ENCODE assay signal across 8 cellular contexts in the genomic region with DNA sequence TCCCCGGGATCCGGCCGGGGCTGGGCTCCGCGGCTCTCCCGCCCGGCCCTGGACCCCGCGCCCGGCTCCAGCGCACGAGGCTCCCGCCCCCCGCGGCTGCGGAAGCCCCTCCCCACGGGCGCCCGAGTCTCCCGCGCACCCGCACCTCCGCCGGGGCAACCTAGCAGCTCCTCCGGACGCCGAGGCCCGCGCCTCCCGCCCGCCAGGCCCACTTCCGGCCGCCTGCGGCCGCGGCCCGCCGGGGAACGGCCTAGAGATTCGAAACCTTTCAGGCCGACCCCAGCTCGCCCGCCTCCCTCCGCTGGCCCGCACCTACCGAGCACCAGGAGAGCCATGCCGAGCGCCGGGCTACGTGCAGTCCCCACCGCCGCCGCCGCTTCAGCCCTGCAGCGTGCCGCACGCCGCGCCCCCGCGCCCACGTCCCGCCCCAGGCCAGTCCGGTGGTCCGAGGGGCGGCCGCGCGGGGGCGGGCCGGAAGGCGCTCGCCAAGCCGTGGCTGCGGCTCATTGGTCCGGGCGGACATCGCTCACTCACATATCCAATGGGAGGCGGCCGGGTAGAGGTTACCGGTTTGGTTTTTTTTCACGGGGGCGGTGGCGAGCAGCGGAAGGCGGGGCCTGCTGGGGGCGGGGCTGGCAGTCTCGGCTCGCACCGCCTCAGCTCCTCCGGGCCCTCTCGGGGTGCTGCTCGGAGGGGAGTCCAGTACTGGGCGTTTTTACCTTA. TPM values are rescaled to one million over a fixed set of nuclear protein-coding genes. Genes with fewer than 3 reads are reported as not detected.
DNase-seq lines count a peak whose midpoint lies in the region; ATAC-seq and TF ChIP-seq lines count a peak whose summit lies in the region.

A gene with protein sequence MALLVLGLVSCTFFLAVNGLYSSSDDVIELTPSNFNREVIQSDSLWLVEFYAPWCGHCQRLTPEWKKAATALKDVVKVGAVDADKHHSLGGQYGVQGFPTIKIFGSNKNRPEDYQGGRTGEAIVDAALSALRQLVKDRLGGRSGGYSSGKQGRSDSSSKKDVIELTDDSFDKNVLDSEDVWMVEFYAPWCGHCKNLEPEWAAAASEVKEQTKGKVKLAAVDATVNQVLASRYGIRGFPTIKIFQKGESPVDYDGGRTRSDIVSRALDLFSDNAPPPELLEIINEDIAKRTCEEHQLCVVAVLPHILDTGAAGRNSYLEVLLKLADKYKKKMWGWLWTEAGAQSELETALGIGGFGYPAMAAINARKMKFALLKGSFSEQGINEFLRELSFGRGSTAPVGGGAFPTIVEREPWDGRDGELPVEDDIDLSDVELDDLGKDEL (minus strand): TSS at position 424 of the 723 bp plus-strand sequence. CDS start 89 bp downstream, at position 335.

- POLR2A ChIA-PET in GM10248 (lab: Yijun Ruan, JAX) = interaction anchor here (1.0 kb wide), 1 partner anchor 14 kb away, joined by 3 read pairs; no protein-coding TSS in a partner anchor
- POLR2A ChIA-PET in SK-N-SH (lab: Yijun Ruan, JAX) = interaction anchor here (0.7 to 1.5 kb wide), 7 partner anchors 18 to 532 kb away, joined by 3 to 5 read pairs (median 3); a partner anchor contains a TSS

- H3K79me2 ChIP-seq in SK-N-SH (ENCODE audit: insufficient read depth) = peaks cover 49% of the 10 kb centered on the region

- under 1% methylated on average over 27 of the region's 94 CpGs for WGBS in SK-N-SH (ENCODE audit: low lambda C conversion rate)
- WGBS in suprapubic skin = 0% methylated on average over 16 of the region's 94 CpGs

- H3K27ac ChIP-seq in SK-N-SH (ENCODE audit: low read depth in 2 of 2, low read length in 1 of 2) (peak within 1 kb of the TSS; percentile 68 to 93), suprapubic skin (peak within 1 kb of the TSS; percentile 88)

- no peak for TF ChIP-seq RAD21 in SK-N-SH (IDR thresholded peaks at IDR 0.05; ENCODE audit: low read length)

- peak within 1 kb of the TSS; percentile 53 to 86 for H3K4me3 ChIP-seq in SK-N-SH (ENCODE audit: low read depth in 2 of 2, low read length in 1 of 2)
- H3K4me3 ChIP-seq in suprapubic skin = peak within 1 kb of the TSS; percentile 66

- H3K27me3 ChIP-seq in SK-N-SH (ENCODE audit: insufficient read depth) (no peaks in the 10 kb centered on the region), suprapubic skin (no peaks in the 10 kb centered on the region)

- H3K9me3 ChIP-seq in SK-N-SH = no peaks in the 10 kb centered on the region
- H3K9me3 ChIP-seq in suprapubic skin = no peaks in the 10 kb centered on the region

- H3K4me2 ChIP-seq in SK-N-SH = peak within 1 kb of the TSS; percentile 87

- TF ChIP-seq CTCF in GM10248 (IDR thresholded peaks at IDR 0.05; ENCODE audit: control extremely low read depth, extremely low read depth, low read depth, missing control alignments) = no peak
- no peak for TF ChIP-seq CTCF in SK-N-SH (IDR thresholded peaks at IDR 0.05)
- no peak for TF ChIP-seq CTCF in suprapubic skin (IDR thresholded peaks at IDR 0.05)

- CTCF ChIA-PET in GM10248 (lab: Yijun Ruan, JAX) = interaction anchor here (0.9 to 9.9 kb wide), 6 partner anchors 10 to 312 kb away, joined by 3 to 88 read pairs (median 3); no protein-coding TSS in a partner anchor
- CTCF ChIA-PET in SK-N-SH (lab: Yijun Ruan, JAX) = interaction anchor here (0.7 to 3.6 kb wide), 14 partner anchors 11 to 770 kb away, joined by 3 to 22 read pairs (median 4); a partner anchor contains a TSS

- H4K20me1 ChIP-seq in SK-N-SH (ENCODE audit: insufficient read depth) = peaks cover 42% of the 10 kb centered on the region

- H3K9ac ChIP-seq in SK-N-SH = peak within 1 kb of the TSS; percentile 83

- H2AFZ ChIP-seq in SK-N-SH (ENCODE audit: low read depth) = peak within 1 kb of the TSS; percentile 94

- TF ChIP-seq EP300 in SK-N-SH (IDR thresholded peaks at IDR 0.05; ENCODE audit: borderline replicate concordance in 1 of 2, low read depth in 1 of 2, low read length in 1 of 2) (peak in 1 of 2 experiments; percentile 32; a peak in 2 of 4 replicates), suprapubic skin (IDR thresholded peaks at IDR 0.05) (no peak)

- peaks cover 7 to 15% of the 10 kb centered on the region in 2 experiments for H3K36me3 ChIP-seq in SK-N-SH (replicated peaks in 1 of 2; ENCODE audit: control insufficient read depth in 1 of 2, insufficient read depth in 2 of 2, low read length in 1 of 2)
- no peaks in the 10 kb centered on the region for H3K36me3 ChIP-seq in suprapubic skin

- peak; percentile 87 for ATAC-seq in HG02610 (IDR thresholded peaks at IDR 0.05; ENCODE audit: unreplicated experiment)

- TF ChIP-seq POLR2A in suprapubic skin (IDR thresholded peaks at IDR 0.05) = peak in 1 of 2 donors; percentile 42

- no peaks in the 10 kb centered on the region for H3F3A ChIP-seq in SK-N-SH (replicated peaks; ENCODE audit: insufficient read depth)

- H3K9me2 ChIP-seq in SK-N-SH = no peaks in the 10 kb centered on the region

- DNase-seq in GM10248 (ENCODE audit: extremely low spot score) = peak; percentile 98
- DNase-seq in NCI-H1092 (lab: John Stamatoyannopoulos, UW) = peak; percentile 91
- DNase-seq in SK-N-SH = peak; percentile 100
- peak; percentile 95 for DNase-seq in activated naive CD4-positive, alpha-beta T cell treated with anti-CD3 and anti-CD28 coated beads, Interleukin-2, amount 50 U/mL, for 16 hours
- peak; percentile 95 for DNase-seq in germinal center (ENCODE audit: low spot score)
- peak; percentile 96 for DNase-seq in occipital lobe (lab: John Stamatoyannopoulos, UW)
- peak; percentile 97 for DNase-seq in suprapubic skin (ENCODE audit: low spot score in 2 of 2)

- H3K4me1 ChIP-seq in SK-N-SH (ENCODE audit: control insufficient read depth in 1 of 2, insufficient read depth in 2 of 2, low read depth in 1 of 2, low read length in 1 of 2) (peaks cover 0 to 47% of the 10 kb centered on the region in 2 experiments; a peak in 2 of 4 replicates), suprapubic skin (peaks cover 27% of the 10 kb centered on the region)

TF ChIP-seq in SK-N-SH, 30 proteins besides CTCF, POLR2A, EP300 and RAD21 (continues in another document):
- no peak for TF ChIP-seq YY1 (IDR thresholded peaks at IDR 0.05; ENCODE audit: low read depth)
- TF ChIP-seq, protein P1, sequence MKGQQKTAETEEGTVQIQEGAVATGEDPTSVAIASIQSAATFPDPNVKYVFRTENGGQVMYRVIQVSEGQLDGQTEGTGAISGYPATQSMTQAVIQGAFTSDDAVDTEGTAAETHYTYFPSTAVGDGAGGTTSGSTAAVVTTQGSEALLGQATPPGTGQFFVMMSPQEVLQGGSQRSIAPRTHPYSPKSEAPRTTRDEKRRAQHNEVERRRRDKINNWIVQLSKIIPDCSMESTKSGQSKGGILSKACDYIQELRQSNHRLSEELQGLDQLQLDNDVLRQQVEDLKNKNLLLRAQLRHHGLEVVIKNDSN (IDR thresholded peaks at IDR 0.05; ENCODE audit: borderline replicate concordance, low read depth) = no peak
- peak; percentile 86 for TF ChIP-seq RFX5 (IDR thresholded peaks at IDR 0.05; ENCODE audit: low read length)
- peak; percentile 78 for TF ChIP-seq GABPA (IDR thresholded peaks at IDR 0.05; ENCODE audit: low read depth)
- no peak for TF ChIP-seq FOXM1 (IDR thresholded peaks at IDR 0.05; ENCODE audit: low read depth)
- TF ChIP-seq EZH2phosphoT487 (IDR thresholded peaks at IDR 0.05; ENCODE audit: borderline replicate concordance, low read depth) = no peak
- TF ChIP-seq, protein P2, sequence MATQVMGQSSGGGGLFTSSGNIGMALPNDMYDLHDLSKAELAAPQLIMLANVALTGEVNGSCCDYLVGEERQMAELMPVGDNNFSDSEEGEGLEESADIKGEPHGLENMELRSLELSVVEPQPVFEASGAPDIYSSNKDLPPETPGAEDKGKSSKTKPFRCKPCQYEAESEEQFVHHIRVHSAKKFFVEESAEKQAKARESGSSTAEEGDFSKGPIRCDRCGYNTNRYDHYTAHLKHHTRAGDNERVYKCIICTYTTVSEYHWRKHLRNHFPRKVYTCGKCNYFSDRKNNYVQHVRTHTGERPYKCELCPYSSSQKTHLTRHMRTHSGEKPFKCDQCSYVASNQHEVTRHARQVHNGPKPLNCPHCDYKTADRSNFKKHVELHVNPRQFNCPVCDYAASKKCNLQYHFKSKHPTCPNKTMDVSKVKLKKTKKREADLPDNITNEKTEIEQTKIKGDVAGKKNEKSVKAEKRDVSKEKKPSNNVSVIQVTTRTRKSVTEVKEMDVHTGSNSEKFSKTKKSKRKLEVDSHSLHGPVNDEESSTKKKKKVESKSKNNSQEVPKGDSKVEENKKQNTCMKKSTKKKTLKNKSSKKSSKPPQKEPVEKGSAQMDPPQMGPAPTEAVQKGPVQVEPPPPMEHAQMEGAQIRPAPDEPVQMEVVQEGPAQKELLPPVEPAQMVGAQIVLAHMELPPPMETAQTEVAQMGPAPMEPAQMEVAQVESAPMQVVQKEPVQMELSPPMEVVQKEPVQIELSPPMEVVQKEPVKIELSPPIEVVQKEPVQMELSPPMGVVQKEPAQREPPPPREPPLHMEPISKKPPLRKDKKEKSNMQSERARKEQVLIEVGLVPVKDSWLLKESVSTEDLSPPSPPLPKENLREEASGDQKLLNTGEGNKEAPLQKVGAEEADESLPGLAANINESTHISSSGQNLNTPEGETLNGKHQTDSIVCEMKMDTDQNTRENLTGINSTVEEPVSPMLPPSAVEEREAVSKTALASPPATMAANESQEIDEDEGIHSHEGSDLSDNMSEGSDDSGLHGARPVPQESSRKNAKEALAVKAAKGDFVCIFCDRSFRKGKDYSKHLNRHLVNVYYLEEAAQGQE (IDR thresholded peaks at IDR 0.05; ENCODE audit: low read depth, low read length) = 0 out of 2 replicates have a peak, but pooled peaks have one; percentile 20
- peak; percentile 83 for TF ChIP-seq CHD2 (IDR thresholded peaks at IDR 0.05; ENCODE audit: low read length, partially characterized antibody)
- no peak for TF ChIP-seq MEF2A (IDR thresholded peaks at IDR 0.05; ENCODE audit: borderline replicate concordance, low read depth)
- TF ChIP-seq RXRA (IDR thresholded peaks at IDR 0.05; ENCODE audit: borderline replicate concordance, low read depth) = no peak
- TF ChIP-seq, protein P3, sequence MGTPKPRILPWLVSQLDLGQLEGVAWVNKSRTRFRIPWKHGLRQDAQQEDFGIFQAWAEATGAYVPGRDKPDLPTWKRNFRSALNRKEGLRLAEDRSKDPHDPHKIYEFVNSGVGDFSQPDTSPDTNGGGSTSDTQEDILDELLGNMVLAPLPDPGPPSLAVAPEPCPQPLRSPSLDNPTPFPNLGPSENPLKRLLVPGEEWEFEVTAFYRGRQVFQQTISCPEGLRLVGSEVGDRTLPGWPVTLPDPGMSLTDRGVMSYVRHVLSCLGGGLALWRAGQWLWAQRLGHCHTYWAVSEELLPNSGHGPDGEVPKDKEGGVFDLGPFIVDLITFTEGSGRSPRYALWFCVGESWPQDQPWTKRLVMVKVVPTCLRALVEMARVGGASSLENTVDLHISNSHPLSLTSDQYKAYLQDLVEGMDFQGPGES (IDR thresholded peaks at IDR 0.05; ENCODE audit: low read depth, low read length) = peak; percentile 89

RNA-seq across cellular contexts. Expression of the gene that starts here (rescaled TPM):
- polyA plus RNA-seq in SK-N-SH (2012; rRNA removed) = 308 and 325 TPM in 2 replicates
- 403 and 455 TPM in 2 replicates for polyA plus RNA-seq in SK-N-SH (2012; cell fraction: cytosol; rRNA removed)
- polyA plus RNA-seq in SK-N-SH (2012; cell fraction: nucleus; rRNA removed) = 95.0 and 163 TPM in 2 replicates
- 102 TPM for total RNA-seq in occipital lobe
- 10 to 100 TPM; 40.2 to 77.5 (median 63.1) TPM for total RNA-seq in suprapubic skin

Comparison
In these comparisons a context has a peak if more than half of its experiments do, and no peak if none do; other contexts are left out.
1. Peak in every context shown above with its lines: DNase-seq, ATAC-seq, H3K4me3 ChIP-seq and H3K27ac ChIP-seq.